ENCODE assay signal across 1 cellular context in the genomic region with DNA sequence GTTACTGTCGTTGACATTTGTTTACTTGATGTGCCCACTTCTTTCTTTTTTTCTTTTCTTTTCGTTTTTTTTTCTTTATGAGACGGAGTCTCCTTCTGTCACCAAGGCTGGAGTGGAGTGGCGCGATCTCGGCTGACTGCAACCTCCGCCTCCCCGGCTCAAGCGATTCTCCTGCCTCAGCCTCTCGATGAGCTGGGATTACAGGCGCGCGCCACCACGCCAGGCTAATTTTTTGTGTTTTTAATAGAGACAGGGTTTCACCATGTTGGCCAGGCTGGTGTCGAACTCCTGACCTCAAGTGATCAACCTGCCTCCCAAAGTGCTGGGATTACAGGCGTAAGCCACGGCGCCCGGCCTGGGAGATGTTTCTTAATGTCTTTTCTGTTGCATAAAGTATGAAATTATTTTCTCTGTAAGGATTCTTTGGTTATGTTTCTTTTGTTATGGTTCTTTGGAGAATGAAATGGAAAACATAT.
TF ChIP-seq lines count a peak whose summit lies in the region.

No MANE protein-coding gene starts in this region.

TF ChIP-seq in K562, 482 proteins besides CTCF, POLR2A, EP300 and RAD21 (continued from another document and continues in another):
- TF ChIP-seq, protein P1, sequence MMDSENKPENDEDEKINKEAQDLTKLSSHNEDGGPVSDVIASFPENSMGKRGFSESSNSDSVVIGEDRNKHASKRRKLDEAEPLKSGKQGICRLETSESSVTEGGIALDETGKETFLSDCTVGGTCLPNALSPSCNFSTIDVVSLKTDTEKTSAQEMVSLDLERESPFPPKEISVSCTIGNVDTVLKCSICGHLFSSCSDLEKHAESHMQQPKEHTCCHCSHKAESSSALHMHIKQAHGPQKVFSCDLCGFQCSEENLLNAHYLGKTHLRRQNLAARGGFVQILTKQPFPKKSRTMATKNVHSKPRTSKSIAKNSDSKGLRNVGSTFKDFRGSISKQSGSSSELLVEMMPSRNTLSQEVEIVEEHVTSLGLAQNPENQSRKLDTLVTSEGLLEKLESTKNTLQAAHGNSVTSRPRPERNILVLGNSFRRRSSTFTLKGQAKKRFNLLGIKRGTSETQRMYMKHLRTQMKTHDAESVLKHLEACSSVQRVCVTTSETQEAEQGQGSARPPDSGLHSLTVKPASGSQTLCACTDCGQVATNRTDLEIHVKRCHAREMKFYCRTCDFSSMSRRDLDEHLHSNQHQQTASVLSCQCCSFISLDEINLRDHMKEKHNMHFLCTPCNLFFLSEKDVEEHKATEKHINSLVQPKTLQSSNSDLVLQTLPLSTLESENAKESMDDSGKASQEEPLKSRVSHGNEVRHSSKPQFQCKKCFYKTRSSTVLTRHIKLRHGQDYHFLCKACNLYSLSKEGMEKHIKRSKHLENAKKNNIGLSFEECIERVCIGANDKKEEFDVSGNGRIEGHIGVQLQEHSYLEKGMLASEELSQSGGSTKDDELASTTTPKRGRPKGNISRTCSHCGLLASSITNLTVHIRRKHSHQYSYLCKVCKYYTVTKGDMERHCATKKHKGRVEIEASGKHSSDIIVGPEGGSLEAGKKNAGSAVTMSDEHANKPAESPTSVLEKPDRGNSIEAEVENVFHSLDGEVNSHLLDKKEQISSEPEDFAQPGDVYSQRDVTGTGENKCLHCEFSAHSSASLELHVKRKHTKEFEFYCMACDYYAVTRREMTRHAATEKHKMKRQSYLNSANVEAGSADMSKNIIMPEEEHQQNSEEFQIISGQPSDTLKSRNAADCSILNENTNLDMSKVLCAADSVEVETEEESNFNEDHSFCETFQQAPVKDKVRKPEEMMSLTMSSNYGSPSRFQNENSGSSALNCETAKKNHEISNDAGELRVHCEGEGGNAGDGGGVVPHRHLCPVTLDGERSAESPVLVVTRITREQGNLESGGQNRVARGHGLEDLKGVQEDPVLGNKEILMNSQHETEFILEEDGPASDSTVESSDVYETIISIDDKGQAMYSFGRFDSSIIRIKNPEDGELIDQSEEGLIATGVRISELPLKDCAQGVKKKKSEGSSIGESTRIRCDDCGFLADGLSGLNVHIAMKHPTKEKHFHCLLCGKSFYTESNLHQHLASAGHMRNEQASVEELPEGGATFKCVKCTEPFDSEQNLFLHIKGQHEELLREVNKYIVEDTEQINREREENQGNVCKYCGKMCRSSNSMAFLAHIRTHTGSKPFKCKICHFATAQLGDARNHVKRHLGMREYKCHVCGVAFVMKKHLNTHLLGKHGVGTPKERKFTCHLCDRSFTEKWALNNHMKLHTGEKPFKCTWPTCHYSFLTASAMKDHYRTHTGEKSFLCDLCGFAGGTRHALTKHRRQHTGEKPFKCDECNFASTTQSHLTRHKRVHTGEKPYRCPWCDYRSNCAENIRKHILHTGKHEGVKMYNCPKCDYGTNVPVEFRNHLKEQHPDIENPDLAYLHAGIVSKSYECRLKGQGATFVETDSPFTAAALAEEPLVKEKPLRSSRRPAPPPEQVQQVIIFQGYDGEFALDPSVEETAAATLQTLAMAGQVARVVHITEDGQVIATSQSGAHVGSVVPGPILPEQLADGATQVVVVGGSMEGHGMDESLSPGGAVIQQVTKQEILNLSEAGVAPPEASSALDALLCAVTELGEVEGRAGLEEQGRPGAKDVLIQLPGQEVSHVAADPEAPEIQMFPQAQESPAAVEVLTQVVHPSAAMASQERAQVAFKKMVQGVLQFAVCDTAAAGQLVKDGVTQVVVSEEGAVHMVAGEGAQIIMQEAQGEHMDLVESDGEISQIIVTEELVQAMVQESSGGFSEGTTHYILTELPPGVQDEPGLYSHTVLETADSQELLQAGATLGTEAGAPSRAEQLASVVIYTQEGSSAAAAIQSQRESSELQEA (IDR thresholded peaks at IDR 0.05; ENCODE audit: low read depth), result peak; percentile 8; the same call in 1 of the 2 replicates
- TF ChIP-seq, protein P2, sequence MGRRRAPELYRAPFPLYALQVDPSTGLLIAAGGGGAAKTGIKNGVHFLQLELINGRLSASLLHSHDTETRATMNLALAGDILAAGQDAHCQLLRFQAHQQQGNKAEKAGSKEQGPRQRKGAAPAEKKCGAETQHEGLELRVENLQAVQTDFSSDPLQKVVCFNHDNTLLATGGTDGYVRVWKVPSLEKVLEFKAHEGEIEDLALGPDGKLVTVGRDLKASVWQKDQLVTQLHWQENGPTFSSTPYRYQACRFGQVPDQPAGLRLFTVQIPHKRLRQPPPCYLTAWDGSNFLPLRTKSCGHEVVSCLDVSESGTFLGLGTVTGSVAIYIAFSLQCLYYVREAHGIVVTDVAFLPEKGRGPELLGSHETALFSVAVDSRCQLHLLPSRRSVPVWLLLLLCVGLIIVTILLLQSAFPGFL (CRISPR knock-in tag; IDR thresholded peaks at IDR 0.05), result 0 out of 2 replicates have a peak, but pooled peaks have one; percentile 53
- TF ChIP-seq, protein P3, sequence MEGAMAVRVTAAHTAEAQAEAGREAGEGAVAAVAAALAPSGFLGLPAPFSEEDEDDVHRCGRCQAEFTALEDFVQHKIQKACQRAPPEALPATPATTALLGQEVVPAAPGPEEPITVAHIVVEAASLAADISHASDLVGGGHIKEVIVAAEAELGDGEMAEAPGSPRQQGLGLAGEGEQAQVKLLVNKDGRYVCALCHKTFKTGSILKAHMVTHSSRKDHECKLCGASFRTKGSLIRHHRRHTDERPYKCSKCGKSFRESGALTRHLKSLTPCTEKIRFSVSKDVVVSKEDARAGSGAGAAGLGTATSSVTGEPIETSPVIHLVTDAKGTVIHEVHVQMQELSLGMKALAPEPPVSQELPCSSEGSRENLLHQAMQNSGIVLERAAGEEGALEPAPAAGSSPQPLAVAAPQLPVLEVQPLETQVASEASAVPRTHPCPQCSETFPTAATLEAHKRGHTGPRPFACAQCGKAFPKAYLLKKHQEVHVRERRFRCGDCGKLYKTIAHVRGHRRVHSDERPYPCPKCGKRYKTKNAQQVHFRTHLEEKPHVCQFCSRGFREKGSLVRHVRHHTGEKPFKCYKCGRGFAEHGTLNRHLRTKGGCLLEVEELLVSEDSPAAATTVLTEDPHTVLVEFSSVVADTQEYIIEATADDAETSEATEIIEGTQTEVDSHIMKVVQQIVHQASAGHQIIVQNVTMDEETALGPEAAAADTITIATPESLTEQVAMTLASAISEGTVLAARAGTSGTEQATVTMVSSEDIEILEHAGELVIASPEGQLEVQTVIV (CRISPR knock-in tag; IDR thresholded peaks at IDR 0.05; ENCODE audit: borderline replicate concordance), result no peak
- TF ChIP-seq, protein P4, sequence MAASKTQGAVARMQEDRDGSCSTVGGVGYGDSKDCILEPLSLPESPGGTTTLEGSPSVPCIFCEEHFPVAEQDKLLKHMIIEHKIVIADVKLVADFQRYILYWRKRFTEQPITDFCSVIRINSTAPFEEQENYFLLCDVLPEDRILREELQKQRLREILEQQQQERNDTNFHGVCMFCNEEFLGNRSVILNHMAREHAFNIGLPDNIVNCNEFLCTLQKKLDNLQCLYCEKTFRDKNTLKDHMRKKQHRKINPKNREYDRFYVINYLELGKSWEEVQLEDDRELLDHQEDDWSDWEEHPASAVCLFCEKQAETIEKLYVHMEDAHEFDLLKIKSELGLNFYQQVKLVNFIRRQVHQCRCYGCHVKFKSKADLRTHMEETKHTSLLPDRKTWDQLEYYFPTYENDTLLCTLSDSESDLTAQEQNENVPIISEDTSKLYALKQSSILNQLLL (CRISPR knock-in tag; IDR thresholded peaks at IDR 0.05; ENCODE audit: borderline replicate concordance), result no peak
- TF ChIP-seq, protein P5, sequence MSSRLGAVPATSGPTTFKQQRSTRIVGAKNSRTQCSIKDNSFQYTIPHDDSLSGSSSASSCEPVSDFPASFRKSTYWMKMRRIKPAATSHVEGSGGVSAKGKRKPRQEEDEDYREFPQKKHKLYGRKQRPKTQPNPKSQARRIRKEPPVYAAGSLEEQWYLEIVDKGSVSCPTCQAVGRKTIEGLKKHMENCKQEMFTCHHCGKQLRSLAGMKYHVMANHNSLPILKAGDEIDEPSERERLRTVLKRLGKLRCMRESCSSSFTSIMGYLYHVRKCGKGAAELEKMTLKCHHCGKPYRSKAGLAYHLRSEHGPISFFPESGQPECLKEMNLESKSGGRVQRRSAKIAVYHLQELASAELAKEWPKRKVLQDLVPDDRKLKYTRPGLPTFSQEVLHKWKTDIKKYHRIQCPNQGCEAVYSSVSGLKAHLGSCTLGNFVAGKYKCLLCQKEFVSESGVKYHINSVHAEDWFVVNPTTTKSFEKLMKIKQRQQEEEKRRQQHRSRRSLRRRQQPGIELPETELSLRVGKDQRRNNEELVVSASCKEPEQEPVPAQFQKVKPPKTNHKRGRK (tag; IDR thresholded peaks at IDR 0.05), result peak; percentile 41
- TF ChIP-seq CREBBP (IDR thresholded peaks at IDR 0.05; ENCODE audit: low read depth, low read length) (no peak), KHSRP (IDR thresholded peaks at IDR 0.05) (peak; percentile 43; the same call in 1 of the 2 replicates), NELFE (IDR thresholded peaks at IDR 0.05; ENCODE audit: insufficient read depth, insufficient read length) (no peak), NUFIP1 (IDR thresholded peaks at IDR 0.05; ENCODE audit: partially characterized antibody) (no peak), ZSCAN32 (CRISPR knock-in tag; IDR thresholded peaks at IDR 0.05) (no peak), ELF2 (CRISPR knock-in tag; IDR thresholded peaks at IDR 0.05) (no peak), ZBTB17 (CRISPR knock-in tag; IDR thresholded peaks at IDR 0.05) (no peak), ZC3H11A (IDR thresholded peaks at IDR 0.05; ENCODE audit: low read depth, low read length) (no peak), PHB2 (IDR thresholded peaks at IDR 0.05; ENCODE audit: low read depth) (peak; percentile 46; the same call in 1 of the 2 replicates)
- TF ChIP-seq, protein P6, sequence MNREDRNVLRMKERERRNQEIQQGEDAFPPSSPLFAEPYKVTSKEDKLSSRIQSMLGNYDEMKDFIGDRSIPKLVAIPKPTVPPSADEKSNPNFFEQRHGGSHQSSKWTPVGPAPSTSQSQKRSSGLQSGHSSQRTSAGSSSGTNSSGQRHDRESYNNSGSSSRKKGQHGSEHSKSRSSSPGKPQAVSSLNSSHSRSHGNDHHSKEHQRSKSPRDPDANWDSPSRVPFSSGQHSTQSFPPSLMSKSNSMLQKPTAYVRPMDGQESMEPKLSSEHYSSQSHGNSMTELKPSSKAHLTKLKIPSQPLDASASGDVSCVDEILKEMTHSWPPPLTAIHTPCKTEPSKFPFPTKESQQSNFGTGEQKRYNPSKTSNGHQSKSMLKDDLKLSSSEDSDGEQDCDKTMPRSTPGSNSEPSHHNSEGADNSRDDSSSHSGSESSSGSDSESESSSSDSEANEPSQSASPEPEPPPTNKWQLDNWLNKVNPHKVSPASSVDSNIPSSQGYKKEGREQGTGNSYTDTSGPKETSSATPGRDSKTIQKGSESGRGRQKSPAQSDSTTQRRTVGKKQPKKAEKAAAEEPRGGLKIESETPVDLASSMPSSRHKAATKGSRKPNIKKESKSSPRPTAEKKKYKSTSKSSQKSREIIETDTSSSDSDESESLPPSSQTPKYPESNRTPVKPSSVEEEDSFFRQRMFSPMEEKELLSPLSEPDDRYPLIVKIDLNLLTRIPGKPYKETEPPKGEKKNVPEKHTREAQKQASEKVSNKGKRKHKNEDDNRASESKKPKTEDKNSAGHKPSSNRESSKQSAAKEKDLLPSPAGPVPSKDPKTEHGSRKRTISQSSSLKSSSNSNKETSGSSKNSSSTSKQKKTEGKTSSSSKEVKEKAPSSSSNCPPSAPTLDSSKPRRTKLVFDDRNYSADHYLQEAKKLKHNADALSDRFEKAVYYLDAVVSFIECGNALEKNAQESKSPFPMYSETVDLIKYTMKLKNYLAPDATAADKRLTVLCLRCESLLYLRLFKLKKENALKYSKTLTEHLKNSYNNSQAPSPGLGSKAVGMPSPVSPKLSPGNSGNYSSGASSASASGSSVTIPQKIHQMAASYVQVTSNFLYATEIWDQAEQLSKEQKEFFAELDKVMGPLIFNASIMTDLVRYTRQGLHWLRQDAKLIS (CRISPR knock-in tag; IDR thresholded peaks at IDR 0.05), result no peak; the same call in 1 of the 2 replicates
- TF ChIP-seq, protein P7, sequence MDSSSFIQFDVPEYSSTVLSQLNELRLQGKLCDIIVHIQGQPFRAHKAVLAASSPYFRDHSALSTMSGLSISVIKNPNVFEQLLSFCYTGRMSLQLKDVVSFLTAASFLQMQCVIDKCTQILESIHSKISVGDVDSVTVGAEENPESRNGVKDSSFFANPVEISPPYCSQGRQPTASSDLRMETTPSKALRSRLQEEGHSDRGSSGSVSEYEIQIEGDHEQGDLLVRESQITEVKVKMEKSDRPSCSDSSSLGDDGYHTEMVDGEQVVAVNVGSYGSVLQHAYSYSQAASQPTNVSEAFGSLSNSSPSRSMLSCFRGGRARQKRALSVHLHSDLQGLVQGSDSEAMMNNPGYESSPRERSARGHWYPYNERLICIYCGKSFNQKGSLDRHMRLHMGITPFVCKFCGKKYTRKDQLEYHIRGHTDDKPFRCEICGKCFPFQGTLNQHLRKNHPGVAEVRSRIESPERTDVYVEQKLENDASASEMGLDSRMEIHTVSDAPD (CRISPR knock-in tag; IDR thresholded peaks at IDR 0.05), result no peak
- TF ChIP-seq, protein P8, sequence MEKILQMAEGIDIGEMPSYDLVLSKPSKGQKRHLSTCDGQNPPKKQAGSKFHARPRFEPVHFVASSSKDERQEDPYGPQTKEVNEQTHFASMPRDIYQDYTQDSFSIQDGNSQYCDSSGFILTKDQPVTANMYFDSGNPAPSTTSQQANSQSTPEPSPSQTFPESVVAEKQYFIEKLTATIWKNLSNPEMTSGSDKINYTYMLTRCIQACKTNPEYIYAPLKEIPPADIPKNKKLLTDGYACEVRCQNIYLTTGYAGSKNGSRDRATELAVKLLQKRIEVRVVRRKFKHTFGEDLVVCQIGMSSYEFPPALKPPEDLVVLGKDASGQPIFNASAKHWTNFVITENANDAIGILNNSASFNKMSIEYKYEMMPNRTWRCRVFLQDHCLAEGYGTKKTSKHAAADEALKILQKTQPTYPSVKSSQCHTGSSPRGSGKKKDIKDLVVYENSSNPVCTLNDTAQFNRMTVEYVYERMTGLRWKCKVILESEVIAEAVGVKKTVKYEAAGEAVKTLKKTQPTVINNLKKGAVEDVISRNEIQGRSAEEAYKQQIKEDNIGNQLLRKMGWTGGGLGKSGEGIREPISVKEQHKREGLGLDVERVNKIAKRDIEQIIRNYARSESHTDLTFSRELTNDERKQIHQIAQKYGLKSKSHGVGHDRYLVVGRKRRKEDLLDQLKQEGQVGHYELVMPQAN (IDR thresholded peaks at IDR 0.05; ENCODE audit: borderline replicate concordance), result peak; percentile 68; the same call in 1 of the 2 replicates
- TF ChIP-seq, protein P9, sequence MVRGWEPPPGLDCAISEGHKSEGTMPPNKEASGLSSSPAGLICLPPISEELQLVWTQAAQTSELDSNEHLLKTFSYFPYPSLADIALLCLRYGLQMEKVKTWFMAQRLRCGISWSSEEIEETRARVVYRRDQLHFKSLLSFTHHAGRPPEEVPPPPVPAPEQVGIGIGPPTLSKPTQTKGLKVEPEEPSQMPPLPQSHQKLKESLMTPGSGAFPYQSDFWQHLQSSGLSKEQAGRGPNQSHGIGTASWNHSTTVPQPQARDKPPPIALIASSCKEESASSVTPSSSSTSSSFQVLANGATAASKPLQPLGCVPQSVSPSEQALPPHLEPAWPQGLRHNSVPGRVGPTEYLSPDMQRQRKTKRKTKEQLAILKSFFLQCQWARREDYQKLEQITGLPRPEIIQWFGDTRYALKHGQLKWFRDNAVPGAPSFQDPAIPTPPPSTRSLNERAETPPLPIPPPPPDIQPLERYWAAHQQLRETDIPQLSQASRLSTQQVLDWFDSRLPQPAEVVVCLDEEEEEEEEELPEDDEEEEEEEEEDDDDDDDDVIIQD (CRISPR knock-in tag; IDR thresholded peaks at IDR 0.05), result no peak
- TF ChIP-seq, protein P10, sequence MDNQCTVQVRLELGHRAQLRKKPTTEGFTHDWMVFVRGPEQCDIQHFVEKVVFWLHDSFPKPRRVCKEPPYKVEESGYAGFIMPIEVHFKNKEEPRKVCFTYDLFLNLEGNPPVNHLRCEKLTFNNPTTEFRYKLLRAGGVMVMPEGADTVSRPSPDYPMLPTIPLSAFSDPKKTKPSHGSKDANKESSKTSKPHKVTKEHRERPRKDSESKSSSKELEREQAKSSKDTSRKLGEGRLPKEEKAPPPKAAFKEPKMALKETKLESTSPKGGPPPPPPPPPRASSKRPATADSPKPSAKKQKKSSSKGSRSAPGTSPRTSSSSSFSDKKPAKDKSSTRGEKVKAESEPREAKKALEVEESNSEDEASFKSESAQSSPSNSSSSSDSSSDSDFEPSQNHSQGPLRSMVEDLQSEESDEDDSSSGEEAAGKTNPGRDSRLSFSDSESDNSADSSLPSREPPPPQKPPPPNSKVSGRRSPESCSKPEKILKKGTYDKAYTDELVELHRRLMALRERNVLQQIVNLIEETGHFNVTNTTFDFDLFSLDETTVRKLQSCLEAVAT (IDR thresholded peaks at IDR 0.05), result peak; percentile 52 to 70; a peak in 1 of 4 replicates
